In the genomic region with DNA sequence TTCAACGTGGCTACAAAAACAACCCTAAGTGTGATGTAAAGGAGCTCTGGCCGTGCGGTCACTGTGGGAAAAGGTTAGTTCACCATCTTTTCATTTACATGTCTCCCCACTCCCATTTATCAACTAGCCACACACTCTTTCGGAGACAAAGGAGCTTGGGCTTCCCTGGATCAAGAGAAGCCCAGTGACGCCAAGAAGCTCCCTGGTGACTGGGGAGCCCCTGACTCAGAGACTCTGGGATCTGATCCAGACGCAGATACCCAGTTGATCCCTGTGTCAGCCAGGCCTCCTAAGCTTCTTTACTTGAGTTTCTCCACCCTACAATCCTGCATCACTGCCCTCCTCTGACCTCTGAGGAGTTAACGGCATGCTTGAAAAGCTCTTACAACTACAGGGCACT, we compare ENCODE assay signal across 27 cellular contexts. TPM values are rescaled to one million over a fixed set of nuclear protein-coding genes. Genes with fewer than 3 reads are reported as not detected.
DNase-seq lines count a peak whose midpoint lies in the region; ATAC-seq, FAIRE-seq and TF ChIP-seq lines count a peak whose summit lies in the region.
"Had no signal": no experiment of that assay in that cellular context is flagged by ENCODE, and none has a peak within 500 bp of the region (broad histone marks: within the 10 kb centered on the region; RNA-seq: fewer than 3 reads in every experiment).

No MANE protein-coding gene starts in this region.

- peaks cover 98% of the 10 kb centered on the region for H3K36me3 ChIP-seq in left ventricle myocardium inferior
- peaks cover 0 to 100% (median 96%) of the 10 kb centered on the region in 9 donors for H3K36me3 ChIP-seq in heart left ventricle
- H3K36me3 ChIP-seq: neutrophil had no signal

- 73 to 79% (median 78%) methylated on average over 7 of the region's 7 CpGs for WGBS in heart left ventricle, 4 donors

- H3K4me1 ChIP-seq in left ventricle myocardium inferior (peaks cover 68% of the 10 kb centered on the region), heart left ventricle (peaks cover 0 to 31% (median 14%) of the 10 kb centered on the region in 12 donors)
- H3K4me1 ChIP-seq: prostate gland had no signal

- TF ChIP-seq CTCF in left ventricle myocardium inferior (IDR thresholded peaks at IDR 0.05; ENCODE audit: borderline replicate concordance) = no peak
- TF ChIP-seq CTCF in heart left ventricle (IDR thresholded peaks at IDR 0.05) = no peak
- no peak for TF ChIP-seq CTCF in astrocyte of the cerebellum (IDR thresholded peaks at IDR 0.05; ENCODE audit: low read depth, low read length, missing control alignments)

- H3K27ac ChIP-seq in left ventricle myocardium inferior (replicated peaks) (peak overlapping the region; percentile 25), heart left ventricle (no peak overlapping the region)
- H3K27ac ChIP-seq: dorsolateral prefrontal cortex, KMS-11, neutrophil, prostate gland had no signal

- ATAC-seq in heart left ventricle (no peak), HG03045 (IDR thresholded peaks at IDR 0.05; ENCODE audit: unreplicated experiment) (no peak), HG02981 (IDR thresholded peaks at IDR 0.05; ENCODE audit: unreplicated experiment) (no peak), HG03097 (IDR thresholded peaks at IDR 0.05; ENCODE audit: low FRiP score, unreplicated experiment) (no peak)
- ATAC-seq: activated T-cell treated with anti-CD3 and anti-CD28 coated beads, Interleukin-2, amount 50 U/mL, for 72 hours had no signal

- no peaks in the 10 kb centered on the region for H3K27me3 ChIP-seq in left ventricle myocardium inferior (ENCODE audit: low read depth)
- no peaks in the 10 kb centered on the region for H3K27me3 ChIP-seq in heart left ventricle
- H3K27me3 ChIP-seq: dorsolateral prefrontal cortex, neutrophil, upper lobe of left lung had no signal

- TF ChIP-seq POLR2A in heart left ventricle (IDR thresholded peaks at IDR 0.05) = no peak

- H3K9me3 ChIP-seq in left ventricle myocardium inferior (replicated peaks) (no peaks in the 10 kb centered on the region), heart left ventricle (no peaks in the 10 kb centered on the region)
- H3K9me3 ChIP-seq: neutrophil, prostate gland, upper lobe of left lung had no signal

- no peak for FAIRE-seq in GM19239 (lab: Jason Lieb, UNC)
- FAIRE-seq: A204.1, endothelial cell of umbilical vein, H1, islet of Langerhans had no signal

- in situ Hi-C loops in astrocyte of the cerebellum (cut with HindIII; ENCODE audit: low sequenced_read_pairs) = loop anchor here (5.0 kb wide), 1 partner anchor 105 kb away; no protein-coding TSS in a partner anchor

- H3K4me3 ChIP-seq in left ventricle myocardium inferior (no peak overlapping the region), heart left ventricle (no peak overlapping the region), astrocyte of the cerebellum (ENCODE audit: low read depth, low read length) (no peak overlapping the region)
- H3K4me3 ChIP-seq: dorsolateral prefrontal cortex, prostate gland, upper lobe of left lung had no signal

- intact Hi-C loops in left ventricle myocardium inferior (cut with micrococcal nuclease) (no loop called here), heart left ventricle (cut with DNase I) (loop anchor here in 1 of 10 donors (5.0 kb wide), 1 partner anchor 40 kb away; no protein-coding TSS in a partner anchor)

- DNase-seq in left ventricle myocardium inferior (no peak), heart left ventricle (no peak), astrocyte of the cerebellum (ENCODE audit: low read depth) (peak; percentile 83), iris pigment epithelial cell (ENCODE audit: low read depth) (peak; percentile 48), GM19239 (ENCODE audit: insufficient read length, low spot score) (no peak)
- DNase-seq: activated CD4-positive, alpha-beta T cell treated with anti-CD3 and anti-CD28 coated beads, Interleukin-2, amount 10 ng/mL, durations not matched to agents 24 days and 14 days; activated naive CD4-positive, alpha-beta T cell treated with anti-CD3 and anti-CD28 coated beads for 36 hours; activated T-cell treated with anti-CD3 and anti-CD28 coated beads, Interleukin-2, amount 50 U/mL, for 72 hours; DMS53; dorsolateral prefrontal cortex; foreskin melanocyte; hippocampal formation; MV-4-11; NCI-H1694; NCI-H2171 treated with DMSO at 0.1 percent for 48 hours; NCI-H526; upper lobe of left lung had no signal

RNA-seq across cellular contexts. Expression of a gene that starts 43.9 kb away (rescaled TPM):
- total RNA-seq in left ventricle myocardium inferior (105 TPM), heart left ventricle (100 to 1,000 TPM in 6 of 9 donors, 10 to 100 TPM in 3; 68.1 to 211 (median 121) TPM)
- polyA plus RNA-seq in heart left ventricle = 10 to 100 TPM; 23.7 to 39.0 TPM

Comparison
In these comparisons a context has a peak if more than half of its experiments do, and no peak if none do; other contexts are left out.
1. DNase-seq: peak in astrocyte of the cerebellum (single experiment) and iris pigment epithelial cell (single experiment); none in left ventricle myocardium inferior (single experiment), heart left ventricle (0 of 5) and GM19239 (single experiment).